ENCODE assay signal across 21 cellular contexts in genomic region chr2:186542002-186542401, GRCh38. TPM values are rescaled to one million over a fixed set of nuclear protein-coding genes. Genes with fewer than 3 reads are reported as not detected.
A peak's percentile ranks its signal among the peaks of the same experiment; 100 is the strongest.
DNase-seq lines count a peak whose midpoint lies in the region; ATAC-seq and TF ChIP-seq lines count a peak whose summit lies in the region.
"Had no signal": no experiment of that assay in that cellular context is flagged by ENCODE, and none has a peak within 500 bp of the region (broad histone marks: within the 10 kb centered on the region; RNA-seq: fewer than 3 reads in every experiment).

No MANE protein-coding gene starts in this region.

- H3K4me3 ChIP-seq in breast epithelium, result no peak overlapping the region
- H3K4me3 ChIP-seq: right atrium auricular region, tibial artery had no signal

- BruUV-seq in MCF 10A (replicated peaks; lab: Mats Ljungman, UMichigan), result no TSS peak

- intact Hi-C loops in MCF 10A (cut with micrococcal nuclease), result loop anchor here (5.0 kb wide), 1 partner anchor 35 kb away; no protein-coding TSS in a partner anchor
- intact Hi-C loops in breast epithelium (cut with DNase I; ENCODE audit: low total_unique reads), result no loop called here
- intact Hi-C loops in posterior cingulate gyrus (cut with DNase I), result no loop called here

- DNase-seq in MCF 10A (ENCODE audit: unreplicated experiment), result peak; percentile 18
- DNase-seq in breast epithelium (ENCODE audit: low spot score in 2 of 2), result no peak
- DNase-seq in iPS-NIHi7 (ENCODE audit: extremely low spot score), result peak; percentile 12
- no peak for DNase-seq in posterior cingulate gyrus
- DNase-seq: activated CD4-positive, alpha-beta memory T cell treated with anti-CD3 and anti-CD28 coated beads, Interleukin-2, amount 10 ng/mL, durations not matched to agents 7 days and 5 days; BE2C; Karpas-422; mesenchymal stem cell; naive thymus-derived CD4-positive, alpha-beta T cell; NCI-H187; NCI-H774; Right ventricle myocardium superior; stimulated activated naive CD8-positive, alpha-beta T cell treated with anti-CD3 and anti-CD28 coated beads, Interleukin-15, amount 100 ng/mL, for 72 hours; SW 1271; tibial artery had no signal

- no peaks in the 10 kb centered on the region for H3K27me3 ChIP-seq in breast epithelium
- H3K27me3 ChIP-seq: BE2C, right atrium auricular region, tibial artery had no signal

- CTCF ChIA-PET in MCF 10A (lab: Yijun Ruan, JAX), result interaction anchor here (0.6 to 1.0 kb wide), 3 partner anchors 29 to 1316 kb away, joined by 3 to 5 read pairs (median 3); no protein-coding TSS in a partner anchor

- H3K9me3 ChIP-seq in breast epithelium, result no peaks in the 10 kb centered on the region
- H3K9me3 ChIP-seq: BE2C, right atrium auricular region, tibial artery had no signal

- H3K36me3 Mint-ChIP-seq in MCF 10A (ENCODE audit: insufficient read depth, unreplicated experiment) (no peaks in the 10 kb centered on the region), brain (no peaks in the 10 kb centered on the region)

- H3K27ac ChIP-seq in breast epithelium, result no peak overlapping the region
- H3K27ac ChIP-seq: right atrium auricular region, tibial artery had no signal

- H3K27me3 Mint-ChIP-seq in MCF 10A (ENCODE audit: insufficient read depth, unreplicated experiment), result no peaks in the 10 kb centered on the region
- no peaks in the 10 kb centered on the region for H3K27me3 Mint-ChIP-seq in brain
- H3K27me3 Mint-ChIP-seq: stimulated activated naive CD8-positive, alpha-beta T cell treated with anti-CD3 and anti-CD28 coated beads, Interleukin-15, amount 100 ng/mL, for 72 hours had no signal

- H3K27ac Mint-ChIP-seq in MCF 10A (ENCODE audit: low read depth, unreplicated experiment), result no peak overlapping the region
- H3K27ac Mint-ChIP-seq in brain, result peak overlapping the region in 3 of 5 experiments; percentile 18 to 62 (median 44)
- H3K27ac Mint-ChIP-seq: activated CD4-positive, alpha-beta memory T cell treated with anti-CD3 and anti-CD28 coated beads, Interleukin-2, amount 10 ng/mL, durations not matched to agents 7 days and 5 days; naive thymus-derived CD4-positive, alpha-beta T cell; stimulated activated naive CD8-positive, alpha-beta T cell treated with anti-CD3 and anti-CD28 coated beads, Interleukin-15, amount 100 ng/mL, for 72 hours had no signal

- H3K4me1 ChIP-seq in breast epithelium, result no peaks in the 10 kb centered on the region
- H3K4me1 ChIP-seq: BE2C had no signal

- no peak for ATAC-seq in HG03196 (IDR thresholded peaks at IDR 0.05; ENCODE audit: unreplicated experiment)
- no peak for ATAC-seq in GM21619 (IDR thresholded peaks at IDR 0.05; ENCODE audit: unreplicated experiment)
- ATAC-seq in GM19452 (IDR thresholded peaks at IDR 0.05; ENCODE audit: unreplicated experiment), result no peak
- ATAC-seq: esophagus mucosa; naive thymus-derived CD4-positive, alpha-beta T cell; stimulated activated naive CD8-positive, alpha-beta T cell treated with anti-CD3 and anti-CD28 coated beads, Interleukin-15, amount 100 ng/mL, for 72 hours had no signal

- TF ChIP-seq POLR2A in breast epithelium (IDR thresholded peaks at IDR 0.05), result no peak

- no peak overlapping the region for H3K4me3 Mint-ChIP-seq in MCF 10A (ENCODE audit: unreplicated experiment)
- H3K4me3 Mint-ChIP-seq in brain, result no peak overlapping the region
- H3K4me3 Mint-ChIP-seq: activated CD4-positive, alpha-beta memory T cell treated with anti-CD3 and anti-CD28 coated beads, Interleukin-2, amount 10 ng/mL, durations not matched to agents 7 days and 5 days; naive thymus-derived CD4-positive, alpha-beta T cell; stimulated activated naive CD8-positive, alpha-beta T cell treated with anti-CD3 and anti-CD28 coated beads, Interleukin-15, amount 100 ng/mL, for 72 hours had no signal

- no peaks in the 10 kb centered on the region for H3K36me3 ChIP-seq in breast epithelium
- H3K36me3 ChIP-seq: BE2C, right atrium auricular region, tibial artery had no signal

- POLR2A ChIA-PET in MCF 10A (lab: Yijun Ruan, JAX), result interaction anchor here (0.6 to 2.0 kb wide), 4 partner anchors 29 to 613 kb away, joined by 3 to 6 read pairs (median 3); partner anchors contain the start of gene ITGAV

- no peaks in the 10 kb centered on the region for H3K4me1 Mint-ChIP-seq in MCF 10A (ENCODE audit: insufficient read depth, unreplicated experiment)
- H3K4me1 Mint-ChIP-seq in brain, result peaks cover 11% of the 10 kb centered on the region
- H3K4me1 Mint-ChIP-seq: activated CD4-positive, alpha-beta memory T cell treated with anti-CD3 and anti-CD28 coated beads, Interleukin-2, amount 10 ng/mL, durations not matched to agents 7 days and 5 days; naive thymus-derived CD4-positive, alpha-beta T cell; stimulated activated naive CD8-positive, alpha-beta T cell treated with anti-CD3 and anti-CD28 coated beads, Interleukin-15, amount 100 ng/mL, for 72 hours had no signal

- no peak for TF ChIP-seq CTCF in MCF 10A (IDR thresholded peaks at IDR 0.05; ENCODE audit: unreplicated experiment)
- no peak for TF ChIP-seq CTCF in breast epithelium (IDR thresholded peaks at IDR 0.05)
- no peak for TF ChIP-seq CTCF in brain (conservative IDR thresholded peaks at IDR 0.05)

- H3K9me3 Mint-ChIP-seq in MCF 10A (ENCODE audit: unreplicated experiment), result no peaks in the 10 kb centered on the region
- H3K9me3 Mint-ChIP-seq in brain, result no peaks in the 10 kb centered on the region
- H3K9me3 Mint-ChIP-seq: activated CD4-positive, alpha-beta memory T cell treated with anti-CD3 and anti-CD28 coated beads, Interleukin-2, amount 10 ng/mL, durations not matched to agents 7 days and 5 days; naive thymus-derived CD4-positive, alpha-beta T cell; stimulated activated naive CD8-positive, alpha-beta T cell treated with anti-CD3 and anti-CD28 coated beads, Interleukin-15, amount 100 ng/mL, for 72 hours had no signal

RNA-seq across cellular contexts. Expression of gene ITGAV, which starts 47.9 kb away (rescaled TPM):
- total RNA-seq in MCF 10A (2022) (56.1 TPM in 2 replicates), breast epithelium (100 to 1,000 TPM; 107 to 125 (median 117) TPM)
- 10.7 TPM for polyA plus RNA-seq in brain (ENCODE audit: insufficient read depth, low read depth, low replicate concordance)

RNA-seq across cellular contexts. Expression of gene ZC3H15, which starts 55.9 kb away (rescaled TPM):
- total RNA-seq in MCF 10A (2022), result 75.8 and 98.8 TPM in 2 replicates
- total RNA-seq in breast epithelium, result 10 to 100 TPM; 70.8 to 75.8 (median 73.0) TPM
- polyA plus RNA-seq in brain (ENCODE audit: insufficient read depth, low read depth, low replicate concordance), result 19.3 TPM

Comparison
In these comparisons a context has a peak if more than half of its experiments do, and no peak if none do; other contexts are left out.
1. DNase-seq: peak in MCF 10A (single experiment) and iPS-NIHi7 (single experiment); none in breast epithelium (0 of 2) and posterior cingulate gyrus (0 of 10).